Comparison of ENCODE assay signal across 18 cellular contexts in the genomic region with DNA sequence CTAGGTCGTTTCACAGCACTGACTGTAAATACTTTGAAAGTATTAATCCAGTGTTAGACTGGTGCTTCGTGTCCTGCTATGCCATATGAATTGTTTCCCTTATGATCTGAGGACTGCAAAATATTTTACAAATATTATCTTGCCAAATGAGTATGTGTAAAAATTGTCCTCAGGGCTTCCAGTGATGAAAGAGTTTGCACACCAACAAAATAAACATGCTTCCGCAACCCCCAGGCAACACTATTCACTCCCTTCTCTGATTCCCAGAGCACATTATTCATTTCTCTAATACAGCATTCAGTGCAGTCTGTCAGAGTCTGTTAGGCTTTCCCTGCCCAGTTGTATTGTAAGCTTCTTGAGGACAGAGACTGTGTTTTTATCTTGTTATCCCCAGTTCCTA.
"Had no signal": no experiment of that assay in that cellular context is flagged by ENCODE, and none has a peak within 500 bp of the region (broad histone marks: within the 10 kb centered on the region; RNA-seq: fewer than 3 reads in every experiment).

No MANE protein-coding gene starts in this region.

- H3K4me1 ChIP-seq: foreskin keratinocyte, right atrium auricular region, sigmoid colon, stomach had no signal

- H3K36me3 ChIP-seq: right atrium auricular region, sigmoid colon, stomach had no signal

- H3K4me1 Mint-ChIP-seq: natural killer cell; stimulated activated naive B cell treated with anti-CD40 and anti-IgM and Interleukin-4, amounts not matched to agents 10 μg/mL and 1 μg/mL and 100 μg/mL, for 72 hours had no signal

- H3K27me3 Mint-ChIP-seq: stimulated activated naive B cell treated with anti-CD40 and anti-IgM and Interleukin-4, amounts not matched to agents 10 μg/mL and 1 μg/mL and 100 μg/mL, for 72 hours had no signal

- H3K36me3 Mint-ChIP-seq: stimulated activated naive B cell treated with anti-CD40 and anti-IgM and Interleukin-4, amounts not matched to agents 10 μg/mL and 1 μg/mL and 100 μg/mL, for 72 hours; type B pancreatic cell had no signal

- H3K4me3 Mint-ChIP-seq: natural killer cell; stimulated activated naive B cell treated with anti-CD40 and anti-IgM and Interleukin-4, amounts not matched to agents 10 μg/mL and 1 μg/mL and 100 μg/mL, for 72 hours; type B pancreatic cell had no signal

- DNase-seq: effector memory CD4-positive, alpha-beta T cell; head of caudate nucleus; hippocampal formation; left colon; mammary epithelial cell; mucosa of descending colon; natural killer cell; posterior cingulate gyrus; sigmoid colon; stimulated activated CD4-positive, alpha-beta T cell treated with anti-CD3 and anti-CD28 coated beads, Interleukin-2, amount 100 ng/mL, for 24 hours; stimulated activated CD4-positive, alpha-beta T cell treated with anti-CD3 and anti-CD28 coated beads, Interleukin-4, amount 100 ng/mL, for 4 hours; stimulated activated naive B cell treated with anti-CD40 and anti-IgM and Interleukin-4, amounts not matched to agents 10 μg/mL and 1 μg/mL and 100 μg/mL, for 72 hours; stomach; substantia nigra had no signal

- H3K27ac Mint-ChIP-seq: natural killer cell; stimulated activated naive B cell treated with anti-CD40 and anti-IgM and Interleukin-4, amounts not matched to agents 10 μg/mL and 1 μg/mL and 100 μg/mL, for 72 hours; type B pancreatic cell had no signal

- H3K27me3 ChIP-seq: foreskin keratinocyte, right atrium auricular region, sigmoid colon, stomach had no signal

- H3K4me3 ChIP-seq: mucosa of descending colon, right atrium auricular region, sigmoid colon, skin epidermis, stomach had no signal

- H3K27ac ChIP-seq: foreskin keratinocyte, right atrium auricular region, sigmoid colon, skin epidermis, stomach had no signal
